Comparison of ENCODE assay signal across 9 cellular contexts in genomic region chr19:42852821-42853220, GRCh38. TPM values are rescaled to one million over a fixed set of nuclear protein-coding genes. Genes with fewer than 3 reads are reported as not detected.
"Had no signal": no experiment of that assay in that cellular context is flagged by ENCODE, and none has a peak within 500 bp of the region (broad histone marks: within the 10 kb centered on the region; RNA-seq: fewer than 3 reads in every experiment).

No MANE protein-coding gene starts in this region.

RNA-seq across cellular contexts. Expression of gene PSG1, which starts 26.7 kb away (rescaled TPM):
- total RNA-seq: activated CD4-positive, alpha-beta T cell treated with anti-CD3 and anti-CD28 coated beads, Interleukin-2, amount 10 ng/mL, durations not matched to agents 24 days and 14 days; activated CD8-positive, alpha-beta T cell treated with anti-CD3 and anti-CD28 coated beads, Interleukin-2, amount 10 ng/mL, durations not matched to agents 7 days and 5 days; endothelial cell of umbilical vein; lower leg skin; omental fat pad; psoas muscle; sciatic nerve; temporal lobe had no signal
- polyA plus RNA-seq: endothelial cell of umbilical vein, neural cell had no signal
